ENCODE assay signal across 8 cellular contexts in the genomic region with DNA sequence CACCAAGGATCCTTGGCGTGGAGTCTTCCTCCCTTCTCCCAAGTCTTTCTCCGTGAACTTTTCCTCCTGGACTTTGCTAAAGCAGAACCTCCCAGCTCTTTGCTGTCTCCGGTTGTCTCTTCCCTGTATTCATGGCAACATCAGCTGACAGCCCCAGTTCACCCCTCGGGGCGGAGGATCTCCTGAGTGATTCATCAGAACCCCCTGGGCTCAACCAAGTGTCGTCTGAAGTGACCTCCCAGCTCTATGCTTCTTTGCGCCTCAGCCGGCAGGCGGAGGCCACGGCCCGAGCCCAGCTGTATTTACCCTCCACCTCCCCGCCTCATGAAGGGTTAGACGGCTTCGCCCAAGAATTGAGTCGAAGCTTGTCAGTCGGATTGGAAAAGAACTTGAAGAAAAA. TPM values are rescaled to one million over a fixed set of nuclear protein-coding genes. Genes with fewer than 3 reads are reported as not detected.
A peak's percentile ranks its signal among the peaks of the same experiment; 100 is the strongest.
DNase-seq lines count a peak whose midpoint lies in the region; ATAC-seq and TF ChIP-seq lines count a peak whose summit lies in the region.

No MANE protein-coding gene starts in this region.

- in situ Hi-C loops in SK-MEL-5 (cut with HindIII; ENCODE audit: low pct_unique_long_range_greater_than_20kb, low sequenced_read_pairs), result no loop called here

- H3K4me3 ChIP-seq in HCT116 (replicated peaks in 1 of 2; ENCODE audit: low read depth in 1 of 2, low read length in 2 of 2) (peak overlapping the region; percentile 91 to 98), mesendoderm (ENCODE audit: low read length) (peak overlapping the region; percentile 94)

- H3K23ac ChIP-seq in mesendoderm (ENCODE audit: low read length), result no peak overlapping the region

- H3K4me1 ChIP-seq in HCT116 (ENCODE audit: control insufficient read depth in 1 of 2, insufficient read depth in 2 of 2, low read length in 2 of 2) (peaks cover 12 to 21% of the 10 kb centered on the region in 2 experiments; a peak in 3 of 4 replicates), mesendoderm (ENCODE audit: control insufficient read depth, low read depth, low read length) (peaks cover 5% of the 10 kb centered on the region)

- intact Hi-C loops in CD4-positive, alpha-beta T cell (cut with DNase I, micrococcal nuclease), result loop anchor here (1.0 to 5.0 kb wide), 5 partner anchors 11 to 316 kb away; a partner anchor contains a TSS
- intact Hi-C loops in HCT116 (cut with micrococcal nuclease), result no loop called here
- intact Hi-C loops in dendritic cell treated with granulocyte-macrophage colony-stimulating factor and Interleukin-4, amounts not matched to agents 40 ng/mL and 50 ng/mL, for 4 days (cut with micrococcal nuclease), result loop anchor here (5.0 kb wide), 1 partner anchor 46 kb away; a partner anchor contains a TSS

- H4K5ac ChIP-seq in mesendoderm (ENCODE audit: low read length), result no peak overlapping the region

- no peaks in the 10 kb centered on the region for H3K9me3 ChIP-seq in CD4-positive, alpha-beta T cell (ENCODE audit: control insufficient read depth, low read length)
- no peaks in the 10 kb centered on the region for H3K9me3 ChIP-seq in HCT116 (ENCODE audit: control insufficient read depth in 1 of 2, insufficient read depth in 1 of 2, low read depth in 1 of 2, low read length in 2 of 2)

- peak overlapping the region; percentile 82 for H3K4me2 ChIP-seq in HCT116 (ENCODE audit: low read length)
- peak overlapping the region; percentile 96 for H3K4me2 ChIP-seq in mesendoderm (ENCODE audit: low read length)

- DNase-seq in CD4-positive, alpha-beta T cell, result no peak
- no peak for DNase-seq in HCT116 (ENCODE audit: low read depth, low spot score)
- peak; percentile 70 for DNase-seq in SK-MEL-5 (ENCODE audit: low read depth, low spot score)
- peak; percentile 82 for DNase-seq in mesendoderm
- DNase-seq in type B pancreatic cell (ENCODE audit: extremely low spot score, unreplicated experiment), result no peak
- no peak for DNase-seq in GF-D8 (lab: John Stamatoyannopoulos, UW)

- H2AFZ ChIP-seq in HCT116 (ENCODE audit: low read depth, low read length, poor library complexity, severe bottlenecking), result no peak overlapping the region

- peak overlapping the region; percentile 100 for H3K56ac ChIP-seq in mesendoderm (ENCODE audit: low read length)

- no peak for TF ChIP-seq POLR2A in HCT116 (IDR thresholded peaks at IDR 0.05; ENCODE audit: borderline replicate concordance, extremely low read depth, insufficient read depth, insufficient read length)

- RAD21 ChIA-PET in HCT116 (lab: Charles Lee; ENCODE audit: low non-redundant PET in 1 of 2, low total read pairs in 2 of 2, uncharacterized antibody in 2 of 2, unreplicated experiment in 2 of 2), result interaction anchor here in 1 of 2 experiments (1.5 kb wide), 1 partner anchor 108 kb away, joined by 3 read pairs; no protein-coding TSS in a partner anchor

- no peaks in the 10 kb centered on the region for H3K27me3 Mint-ChIP-seq in CD4-positive, alpha-beta T cell
- H3K27me3 Mint-ChIP-seq in dendritic cell treated with granulocyte-macrophage colony-stimulating factor and Interleukin-4, amounts not matched to agents 40 ng/mL and 50 ng/mL, for 4 days, result no peaks in the 10 kb centered on the region
- H3K27me3 Mint-ChIP-seq in type B pancreatic cell, result peaks cover 12% of the 10 kb centered on the region

- no peaks in the 10 kb centered on the region for H3K9me3 Mint-ChIP-seq in CD4-positive, alpha-beta T cell
- no peaks in the 10 kb centered on the region for H3K9me3 Mint-ChIP-seq in dendritic cell treated with granulocyte-macrophage colony-stimulating factor and Interleukin-4, amounts not matched to agents 40 ng/mL and 50 ng/mL, for 4 days
- no peaks in the 10 kb centered on the region for H3K9me3 Mint-ChIP-seq in type B pancreatic cell

- no peak for ATAC-seq in CD4-positive, alpha-beta T cell (ENCODE audit: poor library complexity)
- ATAC-seq in HCT116, result 0 out of 2 replicates have a peak, but pooled peaks have one; percentile 8
- no peak for ATAC-seq in HG02870 (IDR thresholded peaks at IDR 0.05; ENCODE audit: unreplicated experiment)

- no peak overlapping the region for H3K4ac ChIP-seq in mesendoderm (ENCODE audit: low read depth, low read length)

- no peak overlapping the region for H2BK120ac ChIP-seq in mesendoderm (ENCODE audit: low read depth, low read length)

- POLR2A ChIA-PET in CD4-positive, alpha-beta T cell (lab: Charles Lee), result interaction anchor here (1.1 to 5.3 kb wide), 10 partner anchors 10 to 247 kb away, joined by 3 to 60 read pairs (median 13); a partner anchor contains a TSS
- POLR2A ChIA-PET in HCT116 (lab: Charles Lee), result interaction anchor here (0.5 to 1.5 kb wide), 4 partner anchors 11 to 76 kb away, joined by 3 to 6 read pairs (median 3); a partner anchor contains a TSS

- peaks cover 49% of the 10 kb centered on the region for H3K4me1 Mint-ChIP-seq in CD4-positive, alpha-beta T cell (ENCODE audit: low read depth)
- H3K4me1 Mint-ChIP-seq in dendritic cell treated with granulocyte-macrophage colony-stimulating factor and Interleukin-4, amounts not matched to agents 40 ng/mL and 50 ng/mL, for 4 days (ENCODE audit: low read depth), result peaks cover 51% of the 10 kb centered on the region
- H3K4me1 Mint-ChIP-seq in type B pancreatic cell (ENCODE audit: unreplicated experiment), result peaks cover 33% of the 10 kb centered on the region

- CTCF ChIA-PET in CD4-positive, alpha-beta T cell (lab: Charles Lee), result interaction anchor here (0.9 to 2.6 kb wide), 9 partner anchors 11 to 245 kb away, joined by 3 to 12 read pairs (median 7); a partner anchor contains a TSS
- CTCF ChIA-PET in HCT116 (lab: Charles Lee), result interaction anchor here (0.8 to 1.4 kb wide), 7 partner anchors 20 to 124 kb away, joined by 3 to 6 read pairs (median 4); no protein-coding TSS in a partner anchor

- H2AK5ac ChIP-seq in mesendoderm (ENCODE audit: low read length), result no peak overlapping the region

- no TSS peak for BruUV-seq in HCT116 (replicated peaks; lab: Mats Ljungman, UMichigan)

- no peak for TF ChIP-seq RAD21 in HCT116 (IDR thresholded peaks at IDR 0.05; ENCODE audit: low read depth)

- H3K27me3 ChIP-seq in CD4-positive, alpha-beta T cell (ENCODE audit: control insufficient read depth, insufficient read depth, low read length), result no peaks in the 10 kb centered on the region
- H3K27me3 ChIP-seq in HCT116 (ENCODE audit: insufficient read depth, low read length), result no peaks in the 10 kb centered on the region
- peaks cover 8% of the 10 kb centered on the region for H3K27me3 ChIP-seq in mesendoderm (ENCODE audit: insufficient read depth, low read length, poor library complexity)

- H3K9ac ChIP-seq in HCT116 (ENCODE audit: low read length), result peak overlapping the region; percentile 81
- H3K9ac ChIP-seq in mesendoderm (ENCODE audit: low read length), result peak overlapping the region; percentile 98

- H2BK5ac ChIP-seq in mesendoderm (ENCODE audit: low read length), result no peak overlapping the region

- peaks cover 47% of the 10 kb centered on the region for H3K36me3 Mint-ChIP-seq in CD4-positive, alpha-beta T cell (ENCODE audit: low read depth)
- H3K36me3 Mint-ChIP-seq in dendritic cell treated with granulocyte-macrophage colony-stimulating factor and Interleukin-4, amounts not matched to agents 40 ng/mL and 50 ng/mL, for 4 days (ENCODE audit: low read depth), result peaks cover 75% of the 10 kb centered on the region
- peaks cover 18% of the 10 kb centered on the region for H3K36me3 Mint-ChIP-seq in type B pancreatic cell

- H3K4me3 Mint-ChIP-seq in CD4-positive, alpha-beta T cell, result peak overlapping the region; percentile 97
- peak overlapping the region; percentile 91 for H3K4me3 Mint-ChIP-seq in dendritic cell treated with granulocyte-macrophage colony-stimulating factor and Interleukin-4, amounts not matched to agents 40 ng/mL and 50 ng/mL, for 4 days
- H3K4me3 Mint-ChIP-seq in type B pancreatic cell, result peak overlapping the region; percentile 100

- no peak overlapping the region for H3K18ac ChIP-seq in mesendoderm (ENCODE audit: low read length)

- H3K36me3 ChIP-seq in HCT116 (ENCODE audit: control insufficient read depth in 1 of 2, insufficient read depth in 2 of 2, low read length in 2 of 2), result peaks cover 17 to 19% of the 10 kb centered on the region in 2 experiments; a peak in 2 of 4 replicates
- peaks cover 2% of the 10 kb centered on the region for H3K36me3 ChIP-seq in mesendoderm (ENCODE audit: control insufficient read depth, insufficient read depth, low read length)

- H4K8ac ChIP-seq in mesendoderm (ENCODE audit: low read depth, low read length), result no peak overlapping the region

- no peaks in the 10 kb centered on the region for H3K9me2 ChIP-seq in HCT116 (ENCODE audit: insufficient read depth)

- TF ChIP-seq CTCF in CD4-positive, alpha-beta T cell (IDR thresholded peaks at IDR 0.05), result no peak
- TF ChIP-seq CTCF in HCT116 (IDR thresholded peaks at IDR 0.05 in 2 of 3, conservative IDR thresholded peaks at IDR 0.05 in 1 of 3; ENCODE audit: borderline replicate concordance in 1 of 3, insufficient read depth in 1 of 3, low read depth in 2 of 3, low read length in 2 of 3) (peak in 1 of 3 experiments; percentile 18; a peak in 1 of 6 replicates), type B pancreatic cell (conservative IDR thresholded peaks at IDR 0.05) (peak; percentile 32)

- H3K27ac ChIP-seq in CD4-positive, alpha-beta T cell (ENCODE audit: low read depth, low read length), result no peak overlapping the region
- H3K27ac ChIP-seq in HCT116 (ENCODE audit: low read depth, low read length) (peak overlapping the region; percentile 76), mesendoderm (ENCODE audit: low read depth, low read length) (no peak overlapping the region)

- H3K79me2 ChIP-seq in HCT116 (ENCODE audit: insufficient read depth, low read length) (peaks cover 40% of the 10 kb centered on the region), mesendoderm (ENCODE audit: control insufficient read depth, insufficient read depth, low read length) (peaks cover 2% of the 10 kb centered on the region)

- peaks cover 9% of the 10 kb centered on the region for H3K79me1 ChIP-seq in mesendoderm (ENCODE audit: low read length)

- peak overlapping the region; percentile 90 for H3K27ac Mint-ChIP-seq in CD4-positive, alpha-beta T cell
- peak overlapping the region; percentile 91 for H3K27ac Mint-ChIP-seq in dendritic cell treated with granulocyte-macrophage colony-stimulating factor and Interleukin-4, amounts not matched to agents 40 ng/mL and 50 ng/mL, for 4 days
- H3K27ac Mint-ChIP-seq in type B pancreatic cell, result peak overlapping the region; percentile 97

- H2BK15ac ChIP-seq in mesendoderm (replicated peaks; ENCODE audit: low read depth), result no peak overlapping the region

- WGBS in mesendoderm (ENCODE audit: extremely low coverage, insufficient coverage, low lambda C conversion rate), result no CpG with 5 or more reads among the region's 16 CpGs

- no peaks in the 10 kb centered on the region for H4K20me1 ChIP-seq in HCT116 (ENCODE audit: insufficient read depth)

RNA-seq across cellular contexts. Expression of a gene that starts 0.9 kb away (rescaled TPM):
- 10 to 100 TPM; 20.6 to 21.9 TPM for total RNA-seq in CD4-positive, alpha-beta T cell
- 54.6 TPM for total RNA-seq in HCT116 (2021; ENCODE audit: unreplicated experiment)
- polyA plus RNA-seq in HCT116 (2012), result 56.4 and 62.3 TPM in 2 replicates
- total RNA-seq in SK-MEL-5 (2014; rRNA removed; shearing (Covaris generic)), result 11.9 and 17.3 TPM in 2 replicates
- 20.4 and 22.6 TPM in 2 replicates for polyA plus RNA-seq in SK-MEL-5 (2015; cell fraction: cytosol; rRNA removed)
- polyA plus RNA-seq in SK-MEL-5 (2015; cell fraction: nucleus; rRNA removed), result 157 and 179 TPM in 2 replicates
- 21.6 TPM for polyA plus RNA-seq in mesendoderm (2013, experiment 1 of 2)
- polyA plus RNA-seq in mesendoderm (2013, experiment 2 of 2), result 20.3 TPM
- total RNA-seq in type B pancreatic cell (ENCODE audit: low replicate concordance), result 23.3 and 42.6 TPM in 2 replicates

RNA-seq across cellular contexts. Expression of a gene that starts 1.2 kb away (rescaled TPM):
- 10 to 100 TPM; 39.3 to 39.5 TPM for total RNA-seq in CD4-positive, alpha-beta T cell
- total RNA-seq in HCT116 (2021; ENCODE audit: unreplicated experiment) (123 TPM), type B pancreatic cell (ENCODE audit: low replicate concordance) (145 and 150 TPM in 2 replicates)
- 187 TPM in 2 replicates for polyA plus RNA-seq in HCT116 (2012)
- 22.1 and 27.3 TPM in 2 replicates for total RNA-seq in SK-MEL-5 (2014; rRNA removed; shearing (Covaris generic))
- 144 and 179 TPM in 2 replicates for polyA plus RNA-seq in SK-MEL-5 (2015; cell fraction: cytosol; rRNA removed)
- 26.4 and 28.8 TPM in 2 replicates for polyA plus RNA-seq in SK-MEL-5 (2015; cell fraction: nucleus; rRNA removed)
- 86.5 TPM for polyA plus RNA-seq in mesendoderm (2013, experiment 1 of 2)
- 91.3 TPM for polyA plus RNA-seq in mesendoderm (2013, experiment 2 of 2)

RNA-seq across cellular contexts. Expression of a gene that starts 3.3 kb away (rescaled TPM):
- total RNA-seq in CD4-positive, alpha-beta T cell, result 1 to 10 TPM; 7.1 to 8.2 TPM
- total RNA-seq in HCT116 (2021; ENCODE audit: unreplicated experiment) (7.1 TPM), type B pancreatic cell (ENCODE audit: low replicate concordance) (2.8 and 9.9 TPM in 2 replicates)
- 1.5 and 2.6 TPM in 2 replicates for polyA plus RNA-seq in HCT116 (2012)
- total RNA-seq in SK-MEL-5 (2014; rRNA removed; shearing (Covaris generic)), result 0.21 and 0.37 TPM in 2 replicates
- polyA plus RNA-seq in SK-MEL-5 (2015; cell fraction: cytosol; rRNA removed), result 0.08 and 0.41 TPM in 2 replicates
- 15.7 and 20.2 TPM in 2 replicates for polyA plus RNA-seq in SK-MEL-5 (2015; cell fraction: nucleus; rRNA removed)
- 0.58 TPM for polyA plus RNA-seq in mesendoderm (2013, experiment 1 of 2)
- polyA plus RNA-seq in mesendoderm (2013, experiment 2 of 2), result 0.60 TPM

RNA-seq across cellular contexts. Expression of a gene that starts 16.9 kb away (rescaled TPM):
- 1 to 10 TPM; 3.2 to 3.5 TPM for total RNA-seq in CD4-positive, alpha-beta T cell
- total RNA-seq in HCT116 (2021; ENCODE audit: unreplicated experiment) (0.74 TPM), type B pancreatic cell (ENCODE audit: low replicate concordance) (3.3 and 3.8 TPM in 2 replicates)
- 0.29 and 1.2 TPM in 2 replicates for polyA plus RNA-seq in HCT116 (2012)
- total RNA-seq in SK-MEL-5 (2014; rRNA removed; shearing (Covaris generic)), result 4.3 and 5.7 TPM in 2 replicates
- 8.9 and 14.0 TPM in 2 replicates for polyA plus RNA-seq in SK-MEL-5 (2015; cell fraction: cytosol; rRNA removed)
- 6.3 and 6.7 TPM in 2 replicates for polyA plus RNA-seq in SK-MEL-5 (2015; cell fraction: nucleus; rRNA removed)
- 0.29 TPM for polyA plus RNA-seq in mesendoderm (2013, experiment 1 of 2)
- polyA plus RNA-seq in mesendoderm (2013, experiment 2 of 2), result 0.28 TPM

RNA-seq across cellular contexts. Expression of a gene that starts 44.4 kb away (rescaled TPM):
- total RNA-seq in CD4-positive, alpha-beta T cell, result 100 to 1,000 TPM; 263 to 297 TPM
- 54.8 TPM for total RNA-seq in HCT116 (2021; ENCODE audit: unreplicated experiment)
- 54.9 and 63.8 TPM in 2 replicates for polyA plus RNA-seq in HCT116 (2012)
- total RNA-seq in SK-MEL-5 (2014; rRNA removed; shearing (Covaris generic)), result 68.4 and 74.0 TPM in 2 replicates
- 77.6 and 110 TPM in 2 replicates for polyA plus RNA-seq in SK-MEL-5 (2015; cell fraction: cytosol; rRNA removed)
- polyA plus RNA-seq in SK-MEL-5 (2015; cell fraction: nucleus; rRNA removed), result 268 and 271 TPM in 2 replicates
- polyA plus RNA-seq in mesendoderm (2013, experiment 1 of 2), result 10.2 TPM
- 10.2 TPM for polyA plus RNA-seq in mesendoderm (2013, experiment 2 of 2)
- 170 and 172 TPM in 2 replicates for total RNA-seq in type B pancreatic cell (ENCODE audit: low replicate concordance)

Comparison
In these comparisons a context has a peak if more than half of its experiments do, and no peak if none do; other contexts are left out.
1. DNase-seq: peak in SK-MEL-5 (single experiment) and mesendoderm (single experiment); none in CD4-positive, alpha-beta T cell (0 of 10), HCT116 (single experiment), type B pancreatic cell (single experiment) and GF-D8 (single experiment).
2. Peak in every context shown above with its lines, with median percentiles within 50 percentile points of each other: H3K27ac Mint-ChIP-seq and H3K4me3 Mint-ChIP-seq.